13 cellular contexts compared by ENCODE assay signal in genomic region chr6:33709605-33710295, GRCh38. TPM values are rescaled to one million over a fixed set of nuclear protein-coding genes. Genes with fewer than 3 reads are reported as not detected.
DNase-seq lines count a peak whose midpoint lies in the region; ATAC-seq and TF ChIP-seq lines count a peak whose summit lies in the region.
"Had no signal": no experiment of that assay in that cellular context is flagged by ENCODE, and none has a peak within 500 bp of the region (broad histone marks: within the 10 kb centered on the region; RNA-seq: fewer than 3 reads in every experiment).

No MANE protein-coding gene starts in this region.

- H3K27me3 ChIP-seq in BLaER1 treated with 17β-estradiol and CSF1 and Interleukin-3, amounts not matched to agents 10 nM and 100 nM: peaks cover 22 to 30% (median 24%) of the 10 kb centered on the region in 11 experiments
- H3K27me3 ChIP-seq in GM23338 (ENCODE audit: insufficient read depth): no peaks in the 10 kb centered on the region
- no peaks in the 10 kb centered on the region for H3K27me3 ChIP-seq in mucosa of stomach (ENCODE audit: control insufficient read depth, insufficient read depth, low read length)
- no peaks in the 10 kb centered on the region for H3K27me3 ChIP-seq in H9 (ENCODE audit: insufficient read depth, low read length)

- no peak overlapping the region for H4K8ac ChIP-seq in H9 (replicated peaks; ENCODE audit: insufficient read length, low read depth, low read length)

- no peak overlapping the region for H3K23ac ChIP-seq in H9 (ENCODE audit: insufficient read length, low read depth, low read length)

- TF ChIP-seq CTCF in GM23338 (conservative IDR thresholded peaks at IDR 0.05; ENCODE audit: low read depth in 2 of 2): no peak
- TF ChIP-seq CTCF in H9 (conservative IDR thresholded peaks at IDR 0.05): no peak

- peak overlapping the region; percentile 85 to 98 (median 95) for H3K4me2 ChIP-seq in BLaER1 treated with 17β-estradiol and CSF1 and Interleukin-3, amounts not matched to agents 10 nM and 100 nM
- H3K4me2 ChIP-seq in GM23338 (peak overlapping the region; percentile 80; the same call in 1 of the 2 replicates), H9 (ENCODE audit: insufficient read depth, insufficient read length, low read length) (no peak overlapping the region)

- peaks cover 5% of the 10 kb centered on the region for H3K23me2 ChIP-seq in H9 (ENCODE audit: insufficient read length, low read depth, low read length, poor library complexity, severe bottlenecking)

- DNase-seq in GM23338 (ENCODE audit: low spot score) (no peak), H9 (no peak), NK-92 (lab: John Stamatoyannopoulos, UW; ENCODE audit: unreplicated experiment) (no peak)
- DNase-seq: activated effector memory CD4-positive, alpha-beta T cell treated with Interleukin-2 at 50 U/mL for 16 hours; MV-4-11; NCI-H774; T1000 had no signal

- H2AFZ ChIP-seq in GM23338 (no peak overlapping the region), H9 (ENCODE audit: low read length) (no peak overlapping the region)

- no peak overlapping the region for H2BK12ac ChIP-seq in H9 (ENCODE audit: insufficient read length, low read depth, low read length)

- H4K91ac ChIP-seq in H9 (ENCODE audit: insufficient read length, low read depth, low read length): no peak overlapping the region

- no peaks in the 10 kb centered on the region for H3K9me2 ChIP-seq in GM23338 (ENCODE audit: insufficient read depth)

- no peak overlapping the region for H3K56ac ChIP-seq in H9 (ENCODE audit: insufficient read length, low read depth, low read length)

- no peak overlapping the region for H3K27ac ChIP-seq in BLaER1 treated with 17β-estradiol and CSF1 and Interleukin-3, amounts not matched to agents 10 nM and 100 nM
- H3K27ac ChIP-seq in GM23338 (ENCODE audit: low read depth) (no peak overlapping the region), H9 (ENCODE audit: insufficient read length, low read depth, low read length) (no peak overlapping the region)

- H4K20me1 ChIP-seq in BLaER1 treated with 17β-estradiol and CSF1 and Interleukin-3, amounts not matched to agents 10 nM and 100 nM: peaks cover 0 to 57% (median 45%) of the 10 kb centered on the region in 11 experiments; a peak in 17 of 22 replicates
- H4K20me1 ChIP-seq in GM23338 (replicated peaks; ENCODE audit: insufficient read depth) (peaks cover 23% of the 10 kb centered on the region), H9 (ENCODE audit: control insufficient read depth, insufficient read depth, insufficient read length) (no peaks in the 10 kb centered on the region)

- H3K79me2 ChIP-seq in GM23338 (replicated peaks; ENCODE audit: insufficient read depth) (peaks cover 13% of the 10 kb centered on the region), H9 (ENCODE audit: insufficient read depth, low read length) (peaks cover 2% of the 10 kb centered on the region; the same call in 1 of the 2 replicates)

- no peak overlapping the region for H2BK15ac ChIP-seq in H9 (ENCODE audit: low read depth, low read length)

- H3K9me3 Mint-ChIP-seq in GM23338 (no peaks in the 10 kb centered on the region), H9 (no peaks in the 10 kb centered on the region)
- H3K9me3 Mint-ChIP-seq in activated naive CD8-positive, alpha-beta T cell (ENCODE audit: low read depth): no peaks in the 10 kb centered on the region

- peak overlapping the region; percentile 36; the same call in 1 of the 2 replicates for H3K27ac Mint-ChIP-seq in GM23338
- H3K27ac Mint-ChIP-seq in activated naive CD8-positive, alpha-beta T cell: peak overlapping the region; percentile 100
- no peak overlapping the region for H3K27ac Mint-ChIP-seq in H9

- ATAC-seq in GM23338: no peak
- no peak for ATAC-seq in GM19397 (IDR thresholded peaks at IDR 0.05; ENCODE audit: unreplicated experiment)
- ATAC-seq in HG02970 (IDR thresholded peaks at IDR 0.05; ENCODE audit: low FRiP score, unreplicated experiment): no peak
- ATAC-seq: left lobe of liver had no signal

- no peak overlapping the region for H3K18ac ChIP-seq in H9 (ENCODE audit: insufficient read length, low read depth, low read length)

- H3F3A ChIP-seq in GM23338 (replicated peaks; ENCODE audit: low read depth): no peaks in the 10 kb centered on the region; the same call in 1 of the 2 replicates

- H4K5ac ChIP-seq in H9 (ENCODE audit: insufficient read length, low read depth, low read length): no peak overlapping the region

- H3T11ph ChIP-seq in H9 (ENCODE audit: low read length): no peak overlapping the region

- no peak overlapping the region for H3K14ac ChIP-seq in H9 (ENCODE audit: insufficient read depth, low read length)

- H2BK20ac ChIP-seq in H9 (ENCODE audit: low read depth, low read length, poor library complexity, severe bottlenecking): no peak overlapping the region

- no peak overlapping the region for H3K4me3 ChIP-seq in BLaER1 treated with 17β-estradiol and CSF1 and Interleukin-3, amounts not matched to agents 10 nM and 100 nM
- H3K4me3 ChIP-seq in GM23338 (peak overlapping the region; percentile 74; the same call in 1 of the 2 replicates), mucosa of stomach (ENCODE audit: low read length) (no peak overlapping the region)

- 0 out of 22 replicates have a peak overlapping the region, but pooled peaks of 1 of the 11 experiments have one; percentile 4 for H3K9ac ChIP-seq in BLaER1 treated with 17β-estradiol and CSF1 and Interleukin-3, amounts not matched to agents 10 nM and 100 nM
- H3K9ac ChIP-seq in mucosa of stomach (ENCODE audit: low read length) (peak overlapping the region; percentile 77), H9 (ENCODE audit: extremely low read depth, insufficient read length, low read length) (no peak overlapping the region)

- H2AK5ac ChIP-seq in H9 (ENCODE audit: insufficient read length, low read length): no peak overlapping the region

- peaks cover 7% of the 10 kb centered on the region for H3K79me1 ChIP-seq in H9 (ENCODE audit: insufficient read depth, low read depth, low read length, poor library complexity, severe bottlenecking)

- peaks cover 0 to 23% (median 13%) of the 10 kb centered on the region in 11 experiments; a peak in 11 of 22 replicates for H3K36me3 ChIP-seq in BLaER1 treated with 17β-estradiol and CSF1 and Interleukin-3, amounts not matched to agents 10 nM and 100 nM
- H3K36me3 ChIP-seq in GM23338 (ENCODE audit: insufficient read depth) (peaks cover 21% of the 10 kb centered on the region), mucosa of stomach (ENCODE audit: control insufficient read depth, insufficient read depth, low read length) (no peaks in the 10 kb centered on the region)

- no peak overlapping the region for H2BK120ac ChIP-seq in H9 (ENCODE audit: low read depth, low read length, poor library complexity, severe bottlenecking)

- H2BK5ac ChIP-seq in H9 (ENCODE audit: insufficient read length, low read length): no peak overlapping the region

- H3K9me3 ChIP-seq in BLaER1 treated with 17β-estradiol and CSF1 and Interleukin-3, amounts not matched to agents 10 nM and 100 nM (replicated peaks in 1 of 11): no peaks in the 10 kb centered on the region
- H3K9me3 ChIP-seq in mucosa of stomach (ENCODE audit: control insufficient read depth, low read length): no peaks in the 10 kb centered on the region
- H3K9me3 ChIP-seq in H9 (ENCODE audit: control insufficient read depth, low read depth, low read length): no peaks in the 10 kb centered on the region

- H3K27me3 Mint-ChIP-seq in GM23338 (ENCODE audit: insufficient read depth, low read depth, poor library complexity) (peaks cover 11% of the 10 kb centered on the region), H9 (ENCODE audit: low read depth) (no peaks in the 10 kb centered on the region; the same call in none of the 2 replicates)
- no peaks in the 10 kb centered on the region for H3K27me3 Mint-ChIP-seq in activated naive CD8-positive, alpha-beta T cell

- peaks cover 45% of the 10 kb centered on the region for H3K4me1 Mint-ChIP-seq in GM23338
- H3K4me1 Mint-ChIP-seq in activated naive CD8-positive, alpha-beta T cell (ENCODE audit: low read depth): peaks cover 37% of the 10 kb centered on the region
- H3K4me1 Mint-ChIP-seq in H9: peaks cover 41 to 46% of the 10 kb centered on the region in 2 experiments

- H3K4me3 Mint-ChIP-seq in GM23338 (peak overlapping the region; percentile 31; the same call in 2 of the 3 replicates), H9 (no peak overlapping the region)
- peak overlapping the region; percentile 97 for H3K4me3 Mint-ChIP-seq in activated naive CD8-positive, alpha-beta T cell

- WGBS in H9 (ENCODE audit: extremely low coverage, insufficient read length, low lambda C conversion rate): no CpG with 5 or more reads among the region's 10 CpGs

- H3K36me3 Mint-ChIP-seq in GM23338 (ENCODE audit: low read depth) (peaks cover 40% of the 10 kb centered on the region), H9 (ENCODE audit: insufficient read depth in 1 of 3, low read depth in 3 of 3) (peaks cover 22 to 53% (median 43%) of the 10 kb centered on the region in 3 experiments; a peak in 6 of 7 replicates)
- peaks cover 15% of the 10 kb centered on the region for H3K36me3 Mint-ChIP-seq in activated naive CD8-positive, alpha-beta T cell

- H3K4me1 ChIP-seq in BLaER1 treated with 17β-estradiol and CSF1 and Interleukin-3, amounts not matched to agents 10 nM and 100 nM: peaks cover 51 to 75% (median 64%) of the 10 kb centered on the region in 10 experiments
- H3K4me1 ChIP-seq in GM23338 (ENCODE audit: insufficient read depth) (peaks cover 10% of the 10 kb centered on the region), mucosa of stomach (ENCODE audit: control insufficient read depth, insufficient read depth, low read length) (peaks cover 10% of the 10 kb centered on the region), H9 (ENCODE audit: insufficient read depth, low read length) (peaks cover 10% of the 10 kb centered on the region; the same call in 1 of the 2 replicates)

- H3K4ac ChIP-seq in H9 (ENCODE audit: low read depth, low read length): no peak overlapping the region

TF ChIP-seq in GM23338, 12 proteins besides CTCF, POLR2A, EP300 and RAD21 (continues in another document):
- no peak for TF ChIP-seq STAT1 (IDR thresholded peaks at IDR 0.05; ENCODE audit: unreplicated experiment)
- TF ChIP-seq CREB1 (CRISPR knock-in tag; IDR thresholded peaks at IDR 0.05; ENCODE audit: low read depth): no peak
- TF ChIP-seq EZH2 (IDR thresholded peaks at IDR 0.05; ENCODE audit: low read depth, unreplicated experiment): no peak
- no peak for TF ChIP-seq ZNF114 (CRISPR knock-in tag; IDR thresholded peaks at IDR 0.05)
- no peak for TF ChIP-seq NANOG (IDR thresholded peaks at IDR 0.05; ENCODE audit: borderline replicate concordance)

RNA-seq across cellular contexts. Expression of gene UQCC2, which starts 1.8 kb away (rescaled TPM):
- 33.9 and 48.9 TPM in 2 replicates for total RNA-seq in GM23338 (2014; rRNA removed; shearing (Covaris generic))
- 379 and 450 TPM in 2 replicates for polyA plus RNA-seq in GM23338 (2016; fragmentation: Nextera tagmentation; extraction: Ambion mirVana)
- total RNA-seq in H9 (2021): 134 and 140 TPM in 2 replicates

RNA-seq across cellular contexts. Expression of gene IP6K3, which starts 37.0 kb away (rescaled TPM):
- 0.14 TPM in 1 of 2 replicates, not detected in the other for total RNA-seq in GM23338 (2014; rRNA removed; shearing (Covaris generic))
- polyA plus RNA-seq in GM23338 (2016; fragmentation: Nextera tagmentation; extraction: Ambion mirVana): 0.16 TPM in 2 replicates
- total RNA-seq in H9 (2021): 0.29 and 0.46 TPM in 2 replicates

Comparison
In these comparisons a context has a peak if more than half of its experiments do, and no peak if none do; other contexts are left out.
1. H3K27ac Mint-ChIP-seq: peak in GM23338 (single experiment) and activated naive CD8-positive, alpha-beta T cell (single experiment); none in H9 (0 of 3).
2. H3K4me3 Mint-ChIP-seq: peak in GM23338 (single experiment) and activated naive CD8-positive, alpha-beta T cell (single experiment); none in H9 (0 of 2).